ENCODE assay signal across 1 cellular context in the genomic region with DNA sequence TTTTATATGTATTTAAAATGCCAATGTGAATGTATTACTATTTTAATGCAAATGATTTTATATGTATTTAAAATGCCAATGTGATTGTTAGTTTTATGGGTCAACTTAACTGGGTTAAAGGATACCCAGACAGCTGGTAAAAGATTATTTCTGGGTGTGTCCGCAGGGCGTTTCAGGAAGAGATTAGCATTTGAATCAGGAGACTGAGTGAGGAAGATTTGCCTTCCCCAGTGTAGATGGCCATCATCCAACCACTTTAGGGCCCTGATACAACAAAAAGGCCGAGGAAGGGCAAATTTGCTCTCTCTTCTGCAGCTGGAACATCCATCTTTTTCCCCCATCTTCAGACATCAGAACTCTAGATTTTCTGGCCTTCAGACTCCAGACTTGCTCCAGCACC.
TF ChIP-seq lines count a peak whose summit lies in the region.

No MANE protein-coding gene starts in this region.

TF ChIP-seq in K562, 482 proteins besides CTCF, POLR2A, EP300 and RAD21 (continued from another document):
- TF ChIP-seq, protein P1, sequence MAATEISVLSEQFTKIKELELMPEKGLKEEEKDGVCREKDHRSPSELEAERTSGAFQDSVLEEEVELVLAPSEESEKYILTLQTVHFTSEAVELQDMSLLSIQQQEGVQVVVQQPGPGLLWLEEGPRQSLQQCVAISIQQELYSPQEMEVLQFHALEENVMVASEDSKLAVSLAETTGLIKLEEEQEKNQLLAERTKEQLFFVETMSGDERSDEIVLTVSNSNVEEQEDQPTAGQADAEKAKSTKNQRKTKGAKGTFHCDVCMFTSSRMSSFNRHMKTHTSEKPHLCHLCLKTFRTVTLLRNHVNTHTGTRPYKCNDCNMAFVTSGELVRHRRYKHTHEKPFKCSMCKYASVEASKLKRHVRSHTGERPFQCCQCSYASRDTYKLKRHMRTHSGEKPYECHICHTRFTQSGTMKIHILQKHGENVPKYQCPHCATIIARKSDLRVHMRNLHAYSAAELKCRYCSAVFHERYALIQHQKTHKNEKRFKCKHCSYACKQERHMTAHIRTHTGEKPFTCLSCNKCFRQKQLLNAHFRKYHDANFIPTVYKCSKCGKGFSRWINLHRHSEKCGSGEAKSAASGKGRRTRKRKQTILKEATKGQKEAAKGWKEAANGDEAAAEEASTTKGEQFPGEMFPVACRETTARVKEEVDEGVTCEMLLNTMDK (IDR thresholded peaks at IDR 0.05; ENCODE audit: borderline replicate concordance, insufficient read depth, low read depth, low read length, poor library complexity, severe bottlenecking): no peak
- no peak for TF ChIP-seq NR1H2 (CRISPR knock-in tag; IDR thresholded peaks at IDR 0.05)
- no peak for TF ChIP-seq PHB (CRISPR knock-in tag; IDR thresholded peaks at IDR 0.05)
- TF ChIP-seq TOE1 (IDR thresholded peaks at IDR 0.05; ENCODE audit: borderline replicate concordance): no peak
- no peak for TF ChIP-seq TOE1 (CRISPR knock-in tag; IDR thresholded peaks at IDR 0.05; ENCODE audit: borderline replicate concordance, low read depth)
- TF ChIP-seq NFATC3 (IDR thresholded peaks at IDR 0.05): no peak
- no peak for TF ChIP-seq GATA2 (CRISPR knock-in tag; IDR thresholded peaks at IDR 0.05)
- no peak for TF ChIP-seq ZNF75A (CRISPR knock-in tag; IDR thresholded peaks at IDR 0.05)
- TF ChIP-seq SUPT5H (IDR thresholded peaks at IDR 0.05): no peak
- peak; percentile 18 for TF ChIP-seq ZFP36 (IDR thresholded peaks at IDR 0.05; ENCODE audit: low read depth, low read length, partially characterized antibody)
- no peak for TF ChIP-seq PHF21A (IDR thresholded peaks at IDR 0.05; ENCODE audit: borderline replicate concordance, low read depth)
- no peak for TF ChIP-seq ZNF668 (CRISPR knock-in tag; IDR thresholded peaks at IDR 0.05)
- TF ChIP-seq, protein P2, sequence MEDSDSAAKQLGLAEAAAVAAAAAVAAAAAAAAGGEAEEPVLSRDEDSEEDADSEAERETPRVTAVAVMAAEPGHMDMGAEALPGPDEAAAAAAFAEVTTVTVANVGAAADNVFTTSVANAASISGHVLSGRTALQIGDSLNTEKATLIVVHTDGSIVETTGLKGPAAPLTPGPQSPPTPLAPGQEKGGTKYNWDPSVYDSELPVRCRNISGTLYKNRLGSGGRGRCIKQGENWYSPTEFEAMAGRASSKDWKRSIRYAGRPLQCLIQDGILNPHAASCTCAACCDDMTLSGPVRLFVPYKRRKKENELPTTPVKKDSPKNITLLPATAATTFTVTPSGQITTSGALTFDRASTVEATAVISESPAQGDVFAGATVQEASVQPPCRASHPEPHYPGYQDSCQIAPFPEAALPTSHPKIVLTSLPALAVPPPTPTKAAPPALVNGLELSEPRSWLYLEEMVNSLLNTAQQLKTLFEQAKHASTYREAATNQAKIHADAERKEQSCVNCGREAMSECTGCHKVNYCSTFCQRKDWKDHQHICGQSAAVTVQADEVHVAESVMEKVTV (CRISPR knock-in tag; IDR thresholded peaks at IDR 0.05): no peak
- no peak for TF ChIP-seq ZNF707 (CRISPR knock-in tag; conservative IDR thresholded peaks at IDR 0.05)
- no peak for TF ChIP-seq SMAD3 (CRISPR knock-in tag; conservative IDR thresholded peaks at IDR 0.05)
- peak; percentile 83 to 84 for TF ChIP-seq KDM1A (IDR thresholded peaks at IDR 0.05)
- TF ChIP-seq SNRNP70 (optimal IDR thresholded peaks at IDR 0.05; ENCODE audit: low read depth, low read length): no peak
- TF ChIP-seq RB1 (IDR thresholded peaks at IDR 0.05; ENCODE audit: low read depth): no peak
- no peak for TF ChIP-seq E2F1 (CRISPR knock-in tag; IDR thresholded peaks at IDR 0.05)
- TF ChIP-seq, protein P3, sequence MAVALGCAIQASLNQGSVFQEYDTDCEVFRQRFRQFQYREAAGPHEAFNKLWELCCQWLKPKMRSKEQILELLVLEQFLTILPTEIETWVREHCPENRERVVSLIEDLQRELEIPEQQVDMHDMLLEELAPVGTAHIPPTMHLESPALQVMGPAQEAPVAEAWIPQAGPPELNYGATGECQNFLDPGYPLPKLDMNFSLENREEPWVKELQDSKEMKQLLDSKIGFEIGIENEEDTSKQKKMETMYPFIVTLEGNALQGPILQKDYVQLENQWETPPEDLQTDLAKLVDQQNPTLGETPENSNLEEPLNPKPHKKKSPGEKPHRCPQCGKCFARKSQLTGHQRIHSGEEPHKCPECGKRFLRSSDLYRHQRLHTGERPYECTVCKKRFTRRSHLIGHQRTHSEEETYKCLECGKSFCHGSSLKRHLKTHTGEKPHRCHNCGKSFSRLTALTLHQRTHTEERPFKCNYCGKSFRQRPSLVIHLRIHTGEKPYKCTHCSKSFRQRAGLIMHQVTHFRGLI (CRISPR knock-in tag; IDR thresholded peaks at IDR 0.05): no peak
- TF ChIP-seq TSHZ1 (CRISPR knock-in tag; IDR thresholded peaks at IDR 0.05): no peak
- no peak for TF ChIP-seq RBM17 (IDR thresholded peaks at IDR 0.05; ENCODE audit: borderline replicate concordance, low read depth, low read length)
- TF ChIP-seq CXXC5 (CRISPR knock-in tag; IDR thresholded peaks at IDR 0.05): 0 out of 2 replicates have a peak, but pooled peaks have one; percentile 13
- no peak for TF ChIP-seq ZNF311 (CRISPR knock-in tag; IDR thresholded peaks at IDR 0.05)
- TF ChIP-seq CBFA2T3 (IDR thresholded peaks at IDR 0.05): peak; percentile 76
- no peak for TF ChIP-seq SNIP1 (IDR thresholded peaks at IDR 0.05; ENCODE audit: low read depth)
- peak; percentile 29; the same call in 1 of the 2 replicates for TF ChIP-seq CTBP1 (IDR thresholded peaks at IDR 0.05; ENCODE audit: borderline replicate concordance)
- TF ChIP-seq HMG20B (CRISPR knock-in tag; IDR thresholded peaks at IDR 0.05): no peak
- TF ChIP-seq, protein P4, sequence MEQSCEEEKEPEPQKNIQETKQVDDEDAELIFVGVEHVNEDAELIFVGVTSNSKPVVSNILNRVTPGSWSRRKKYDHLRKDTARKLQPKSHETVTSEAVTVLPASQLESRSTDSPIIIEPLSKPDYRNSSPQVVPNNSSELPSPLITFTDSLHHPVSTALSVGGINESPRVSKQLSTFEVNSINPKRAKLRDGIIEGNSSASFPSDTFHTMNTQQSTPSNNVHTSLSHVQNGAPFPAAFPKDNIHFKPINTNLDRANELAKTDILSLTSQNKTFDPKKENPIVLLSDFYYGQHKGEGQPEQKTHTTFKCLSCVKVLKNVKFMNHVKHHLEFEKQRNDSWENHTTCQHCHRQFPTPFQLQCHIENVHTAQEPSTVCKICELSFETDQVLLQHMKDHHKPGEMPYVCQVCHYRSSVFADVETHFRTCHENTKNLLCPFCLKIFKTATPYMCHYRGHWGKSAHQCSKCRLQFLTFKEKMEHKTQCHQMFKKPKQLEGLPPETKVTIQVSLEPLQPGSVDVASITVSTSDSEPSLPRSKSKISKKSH (CRISPR knock-in tag; IDR thresholded peaks at IDR 0.05): no peak
- TF ChIP-seq NFIX (CRISPR knock-in tag; IDR thresholded peaks at IDR 0.05; ENCODE audit: low read depth): no peak
- TF ChIP-seq MTA3 (IDR thresholded peaks at IDR 0.05; ENCODE audit: borderline replicate concordance): no peak
- TF ChIP-seq NCOR1 (IDR thresholded peaks at IDR 0.05): peak; percentile 63
- TF ChIP-seq, protein P5, sequence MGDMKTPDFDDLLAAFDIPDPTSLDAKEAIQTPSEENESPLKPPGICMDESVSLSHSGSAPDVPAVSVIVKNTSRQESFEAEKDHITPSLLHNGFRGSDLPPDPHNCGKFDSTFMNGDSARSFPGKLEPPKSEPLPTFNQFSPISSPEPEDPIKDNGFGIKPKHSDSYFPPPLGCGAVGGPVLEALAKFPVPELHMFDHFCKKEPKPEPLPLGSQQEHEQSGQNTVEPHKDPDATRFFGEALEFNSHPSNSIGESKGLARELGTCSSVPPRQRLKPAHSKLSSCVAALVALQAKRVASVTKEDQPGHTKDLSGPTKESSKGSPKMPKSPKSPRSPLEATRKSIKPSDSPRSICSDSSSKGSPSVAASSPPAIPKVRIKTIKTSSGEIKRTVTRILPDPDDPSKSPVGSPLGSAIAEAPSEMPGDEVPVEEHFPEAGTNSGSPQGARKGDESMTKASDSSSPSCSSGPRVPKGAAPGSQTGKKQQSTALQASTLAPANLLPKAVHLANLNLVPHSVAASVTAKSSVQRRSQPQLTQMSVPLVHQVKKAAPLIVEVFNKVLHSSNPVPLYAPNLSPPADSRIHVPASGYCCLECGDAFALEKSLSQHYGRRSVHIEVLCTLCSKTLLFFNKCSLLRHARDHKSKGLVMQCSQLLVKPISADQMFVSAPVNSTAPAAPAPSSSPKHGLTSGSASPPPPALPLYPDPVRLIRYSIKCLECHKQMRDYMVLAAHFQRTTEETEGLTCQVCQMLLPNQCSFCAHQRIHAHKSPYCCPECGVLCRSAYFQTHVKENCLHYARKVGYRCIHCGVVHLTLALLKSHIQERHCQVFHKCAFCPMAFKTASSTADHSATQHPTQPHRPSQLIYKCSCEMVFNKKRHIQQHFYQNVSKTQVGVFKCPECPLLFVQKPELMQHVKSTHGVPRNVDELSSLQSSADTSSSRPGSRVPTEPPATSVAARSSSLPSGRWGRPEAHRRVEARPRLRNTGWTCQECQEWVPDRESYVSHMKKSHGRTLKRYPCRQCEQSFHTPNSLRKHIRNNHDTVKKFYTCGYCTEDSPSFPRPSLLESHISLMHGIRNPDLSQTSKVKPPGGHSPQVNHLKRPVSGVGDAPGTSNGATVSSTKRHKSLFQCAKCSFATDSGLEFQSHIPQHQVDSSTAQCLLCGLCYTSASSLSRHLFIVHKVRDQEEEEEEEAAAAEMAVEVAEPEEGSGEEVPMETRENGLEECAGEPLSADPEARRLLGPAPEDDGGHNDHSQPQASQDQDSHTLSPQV (IDR thresholded peaks at IDR 0.05): no peak
- TF ChIP-seq NFIC (IDR thresholded peaks at IDR 0.05): peak; percentile 36
- no peak for TF ChIP-seq ZNF77 (CRISPR knock-in tag; IDR thresholded peaks at IDR 0.05)
- TF ChIP-seq ATF7 (IDR thresholded peaks at IDR 0.05): no peak
- no peak for TF ChIP-seq HMG20A (CRISPR knock-in tag; conservative IDR thresholded peaks at IDR 0.05)
- peak; percentile 62 for TF ChIP-seq CBFA2T2 (conservative IDR thresholded peaks at IDR 0.05)
- TF ChIP-seq, protein P6, sequence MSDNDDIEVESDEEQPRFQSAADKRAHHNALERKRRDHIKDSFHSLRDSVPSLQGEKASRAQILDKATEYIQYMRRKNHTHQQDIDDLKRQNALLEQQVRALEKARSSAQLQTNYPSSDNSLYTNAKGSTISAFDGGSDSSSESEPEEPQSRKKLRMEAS (CRISPR knock-in tag; IDR thresholded peaks at IDR 0.05): no peak
- no peak for TF ChIP-seq ZBED1 (IDR thresholded peaks at IDR 0.05)
- no peak for TF ChIP-seq NFYB (IDR thresholded peaks at IDR 0.05; ENCODE audit: extremely low read depth, insufficient read length)
